In the genomic region with DNA sequence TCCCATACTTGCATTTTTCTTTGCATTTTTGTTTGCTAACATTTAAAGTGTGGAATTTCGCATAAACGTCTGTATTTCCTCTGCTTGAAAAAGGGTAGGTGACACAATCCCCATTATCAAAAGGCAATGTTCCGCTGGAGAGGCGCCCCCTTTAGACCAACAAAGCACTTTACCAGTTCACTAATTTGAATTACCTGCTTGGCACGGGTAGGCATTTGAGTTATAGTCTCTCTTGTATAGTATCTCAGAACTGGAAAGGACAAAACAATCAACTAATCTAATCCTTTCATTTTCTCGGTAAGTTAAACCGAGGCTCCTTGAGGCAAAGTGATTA, we compare ENCODE assay signal across 8 cellular contexts. TPM values are rescaled to one million over a fixed set of nuclear protein-coding genes. Genes with fewer than 3 reads are reported as not detected.
A peak's percentile ranks its signal among the peaks of the same experiment; 100 is the strongest.
DNase-seq lines count a peak whose midpoint lies in the region; ATAC-seq and TF ChIP-seq lines count a peak whose summit lies in the region.

No MANE protein-coding gene starts in this region.

- H3K36me3 Mint-ChIP-seq in activated naive CD8-positive, alpha-beta T cell treated with anti-CD3 and anti-CD28 coated beads for 36 hours, result no peaks in the 10 kb centered on the region

- peak overlapping the region; percentile 25; the same call in 1 of the 2 replicates for H3K27ac ChIP-seq in C4-2B
- no peak overlapping the region for H3K27ac ChIP-seq in gastrocnemius medialis

- TF ChIP-seq CTCF in C4-2B (conservative IDR thresholded peaks at IDR 0.05) (peak; percentile 74), gastrocnemius medialis (IDR thresholded peaks at IDR 0.05 in 4 of 5, conservative IDR thresholded peaks at IDR 0.05 in 1 of 5) (peak in 1 of 5 experiments; percentile 21)

- peaks cover 1% of the 10 kb centered on the region for H3K9me3 Mint-ChIP-seq in activated naive CD8-positive, alpha-beta T cell treated with anti-CD3 and anti-CD28 coated beads for 36 hours

- in situ Hi-C loops in gastrocnemius medialis (cut with MboI; ENCODE audit: low sequenced_read_pairs in 4 of 4), result no loop called here

- no peaks in the 10 kb centered on the region for H3K9me3 ChIP-seq in gastrocnemius medialis

- DNase-seq in NCI-H2227 (lab: John Stamatoyannopoulos, UW; ENCODE audit: unreplicated experiment) (peak; percentile 75), hippocampal formation (lab: John Stamatoyannopoulos, UW) (peak; percentile 42), gastrocnemius medialis (no peak), activated gamma-delta T cell (lab: John Stamatoyannopoulos, UW) (no peak)
- DNase-seq in activated naive CD8-positive, alpha-beta T cell treated with anti-CD3 and anti-CD28 coated beads for 36 hours, result no peak

- no peak for TF ChIP-seq POLR2A in gastrocnemius medialis (IDR thresholded peaks at IDR 0.05)

- H3K4me3 ChIP-seq in gastrocnemius medialis, result peak overlapping the region; percentile 61 to 80 (median 64)

- ATAC-seq in GM19025 (IDR thresholded peaks at IDR 0.05; ENCODE audit: low read depth, unreplicated experiment), result peak; percentile 20
- ATAC-seq in HG03108 (IDR thresholded peaks at IDR 0.05; ENCODE audit: unreplicated experiment), result peak; percentile 37
- no peak for ATAC-seq in gastrocnemius medialis

- no peak overlapping the region for H3K27ac Mint-ChIP-seq in activated naive CD8-positive, alpha-beta T cell treated with anti-CD3 and anti-CD28 coated beads for 36 hours

- no peaks in the 10 kb centered on the region for H3K36me3 ChIP-seq in gastrocnemius medialis

- peaks cover 9 to 16% of the 10 kb centered on the region in 2 donors for H3K4me1 ChIP-seq in gastrocnemius medialis

- no peaks in the 10 kb centered on the region for H3K27me3 ChIP-seq in gastrocnemius medialis

- H3K27me3 Mint-ChIP-seq in activated naive CD8-positive, alpha-beta T cell treated with anti-CD3 and anti-CD28 coated beads for 36 hours, result peaks cover 61% of the 10 kb centered on the region

- intact Hi-C loops in gastrocnemius medialis (cut with DNase I; ENCODE audit: low total_unique reads), result no loop called here

- peaks cover 15% of the 10 kb centered on the region for H3K4me1 Mint-ChIP-seq in activated naive CD8-positive, alpha-beta T cell treated with anti-CD3 and anti-CD28 coated beads for 36 hours

- H3K4me3 Mint-ChIP-seq in activated naive CD8-positive, alpha-beta T cell treated with anti-CD3 and anti-CD28 coated beads for 36 hours, result peak overlapping the region; percentile 86

RNA-seq across cellular contexts. Expression of gene CCDC39, which starts 0.8 kb away (rescaled TPM):
- not detected for total RNA-seq in activated naive CD8-positive, alpha-beta T cell treated with anti-CD3 and anti-CD28 coated beads for 36 hours
- 1 to 10 TPM in 2 of 4 donors, not detected in 2; 1.0 to 1.2 TPM for total RNA-seq in gastrocnemius medialis

Comparison
In these comparisons a context has a peak if more than half of its experiments do, and no peak if none do; other contexts are left out.
1. ATAC-seq: peak in GM19025 (single experiment) and HG03108 (single experiment); none in gastrocnemius medialis (0 of 2).
2. DNase-seq: peak in NCI-H2227 (single experiment) and hippocampal formation (2 of 2); none in activated naive CD8-positive, alpha-beta T cell treated with anti-CD3 and anti-CD28 coated beads for 36 hours (single experiment), gastrocnemius medialis (0 of 2) and activated gamma-delta T cell (single experiment).